8 cellular contexts compared by ENCODE assay signal in the genomic region with DNA sequence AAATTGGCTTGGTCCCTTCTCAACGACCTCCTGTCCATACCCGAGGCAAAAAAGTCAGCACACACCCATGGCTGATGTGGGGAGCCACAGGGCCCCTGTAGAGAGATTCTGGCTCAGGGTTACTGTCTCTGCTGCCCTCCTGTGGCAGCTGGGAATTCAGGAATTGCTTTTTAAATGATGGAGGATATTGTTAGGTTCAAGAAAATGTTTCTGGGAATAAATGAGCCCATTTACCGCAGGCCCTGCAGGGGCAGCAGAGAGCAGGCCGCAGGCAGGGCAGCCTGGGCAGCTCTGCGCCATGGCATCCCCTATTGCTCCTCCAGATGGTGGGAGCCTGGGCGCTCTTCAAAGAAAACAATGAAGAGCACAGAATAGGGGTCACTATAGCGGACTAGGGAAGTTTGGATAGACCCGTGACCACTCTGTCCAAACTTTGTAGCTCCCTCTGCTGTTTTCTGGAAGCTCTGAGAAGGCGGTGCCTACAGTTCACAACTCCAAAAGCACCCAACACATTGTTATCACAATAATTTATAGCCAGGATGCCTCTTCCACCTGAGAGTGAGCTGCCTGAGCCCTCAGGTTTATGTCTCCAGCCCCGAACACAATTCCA.
A peak's percentile ranks its signal among the peaks of the same experiment; 100 is the strongest.
DNase-seq lines count a peak whose midpoint lies in the region; ATAC-seq and TF ChIP-seq lines count a peak whose summit lies in the region.

No MANE protein-coding gene starts in this region.

- no peak overlapping the region for H3K4me3 ChIP-seq in GM12865 (ENCODE audit: low read depth, low read length)

- peak; percentile 21 for DNase-seq in AG08395 (ENCODE audit: low spot score)
- peak; percentile 9 for DNase-seq in GM12865 (ENCODE audit: low read depth)
- peak; percentile 75 for DNase-seq in NCI-H69 (lab: John Stamatoyannopoulos, UW)
- DNase-seq in ecto neural progenitor cell (ENCODE audit: low spot score) = peak; percentile 52
- no peak for DNase-seq in progenitor cell of endocrine pancreas (ENCODE audit: low spot score, unreplicated experiment)
- no peak for DNase-seq in NCI-H1092 treated with DMSO at 0.1 percent for 48 hours (lab: John Stamatoyannopoulos, UW)

- no peak overlapping the region for H3K4me3 Mint-ChIP-seq in progenitor cell of endocrine pancreas (ENCODE audit: low read depth)

- peaks cover 6% of the 10 kb centered on the region for H3K9me3 Mint-ChIP-seq in progenitor cell of endocrine pancreas (ENCODE audit: low read depth)

- no peaks in the 10 kb centered on the region for H3K27me3 Mint-ChIP-seq in progenitor cell of endocrine pancreas

- TF ChIP-seq CTCF in GM12865 (IDR thresholded peaks at IDR 0.05; ENCODE audit: insufficient read depth, low read depth, low read length, missing control alignments) (peak; percentile 47), progenitor cell of endocrine pancreas (IDR thresholded peaks at IDR 0.05; ENCODE audit: unreplicated experiment) (peak; percentile 50)

- ATAC-seq in HG03095 (IDR thresholded peaks at IDR 0.05; ENCODE audit: unreplicated experiment) (no peak), GM21526 (IDR thresholded peaks at IDR 0.05; ENCODE audit: low FRiP score, unreplicated experiment) (no peak)

- no peaks in the 10 kb centered on the region for H3K4me1 Mint-ChIP-seq in progenitor cell of endocrine pancreas (ENCODE audit: low read depth)

- no peak overlapping the region for H3K27ac Mint-ChIP-seq in progenitor cell of endocrine pancreas

- peaks cover 5% of the 10 kb centered on the region for H3K36me3 Mint-ChIP-seq in progenitor cell of endocrine pancreas (ENCODE audit: insufficient read depth)

Comparison
In these comparisons a context has a peak if more than half of its experiments do, and no peak if none do; other contexts are left out.
1. DNase-seq: peak in AG08395 (single experiment), GM12865 (single experiment), NCI-H69 (single experiment) and ecto neural progenitor cell (single experiment); none in progenitor cell of endocrine pancreas (single experiment) and NCI-H1092 treated with DMSO at 0.1 percent for 48 hours (single experiment).